21 cellular contexts compared by ENCODE assay signal in the genomic region with DNA sequence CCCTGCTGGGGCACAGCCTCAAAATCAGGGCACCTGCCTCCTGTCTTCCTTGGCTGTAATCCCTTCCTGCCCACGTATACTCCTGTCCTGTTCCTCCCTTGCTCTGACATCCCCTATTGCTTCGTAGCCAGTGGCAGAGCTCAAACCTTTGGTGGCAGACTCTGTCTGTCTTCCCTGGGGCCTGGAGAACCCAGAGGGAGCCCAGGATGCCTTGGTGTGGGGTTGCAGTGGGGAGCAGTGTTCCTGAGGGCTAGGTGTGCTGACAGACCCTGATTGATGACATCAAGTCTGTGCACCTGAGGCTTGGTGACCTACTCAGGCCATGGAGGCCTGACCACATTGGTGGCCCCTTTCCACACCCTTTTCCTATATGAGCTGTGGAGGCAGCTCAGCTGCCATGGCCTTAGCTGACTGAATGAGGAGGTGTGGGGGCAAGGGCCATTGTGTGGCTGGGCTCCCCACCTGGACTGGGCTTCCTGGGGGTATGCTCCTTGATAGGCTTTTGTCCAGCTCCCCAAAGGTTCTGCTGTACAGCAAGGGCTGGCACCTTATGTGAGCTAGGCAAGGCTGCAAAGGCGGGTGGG. TPM values are rescaled to one million over a fixed set of nuclear protein-coding genes. Genes with fewer than 3 reads are reported as not detected.
A peak's percentile ranks its signal among the peaks of the same experiment; 100 is the strongest.
DNase-seq lines count a peak whose midpoint lies in the region; ATAC-seq and TF ChIP-seq lines count a peak whose summit lies in the region.
"Had no signal": no experiment of that assay in that cellular context is flagged by ENCODE, and none has a peak within 500 bp of the region (broad histone marks: within the 10 kb centered on the region; RNA-seq: fewer than 3 reads in every experiment).

No MANE protein-coding gene starts in this region.

- H3K14ac ChIP-seq in neuronal stem cell (ENCODE audit: low read length) = no peak overlapping the region

- DNase-seq in right cardiac atrium (no peak), left cardiac atrium (no peak), neuronal stem cell (ENCODE audit: low spot score) (no peak), upper lobe of right lung (peak; percentile 36), NCI-H2029 (lab: John Stamatoyannopoulos, UW) (no peak), SIG-M5 treated with dmso at 0.1 percent for 504 hours (lab: John Stamatoyannopoulos, UW; ENCODE audit: unreplicated experiment) (no peak)
- DNase-seq: CD4-positive, alpha-beta memory T cell; DMS153; DMS79; GDM1 had no signal

- peak overlapping the region; percentile 32 for H2AK5ac ChIP-seq in neuronal stem cell (ENCODE audit: low read depth, low read length)

- H3K4me3 ChIP-seq in right cardiac atrium (ENCODE audit: low read length) = no peak overlapping the region
- no peak overlapping the region for H3K4me3 ChIP-seq in neuronal stem cell (ENCODE audit: low read length in 2 of 2)
- no peak overlapping the region for H3K4me3 ChIP-seq in upper lobe of right lung
- H3K4me3 ChIP-seq: A549, BLaER1, GM23248, HAP-1 had no signal

- H3K27ac ChIP-seq in right cardiac atrium (ENCODE audit: low read length) (no peak overlapping the region), neuronal stem cell (replicated peaks; ENCODE audit: low read length) (no peak overlapping the region), upper lobe of right lung (no peak overlapping the region)
- H3K27ac ChIP-seq: 22Rv1, A549, BLaER1, GM23248 had no signal

- H3K4me2 ChIP-seq in neuronal stem cell (ENCODE audit: insufficient read depth, low read length, poor library complexity, severe bottlenecking) = no peak overlapping the region
- H3K4me2 ChIP-seq: A549, BLaER1 had no signal

- H2BK12ac ChIP-seq in neuronal stem cell (ENCODE audit: low read length) = no peak overlapping the region

- H3K18ac ChIP-seq in neuronal stem cell (ENCODE audit: low read length) = no peak overlapping the region

- H2AFZ ChIP-seq in neuronal stem cell (ENCODE audit: low read length) = no peak overlapping the region
- H2AFZ ChIP-seq: GM23248 had no signal

- H3K9ac ChIP-seq in neuronal stem cell (ENCODE audit: low read depth, low read length, poor library complexity) = no peak overlapping the region
- H3K9ac ChIP-seq: BLaER1, GM23248 had no signal

- intact Hi-C loops in right cardiac atrium (cut with DNase I) = loop anchor here in 3 of 4 donors (10.0 kb wide), 2 partner anchors 60 to 120 kb away; no protein-coding TSS in a partner anchor
- intact Hi-C loops in left cardiac atrium (cut with DNase I) = loop anchor here in 1 of 2 donors (10.0 kb wide), 1 partner anchor 50 kb away; the partner anchor contains the start of gene MYL7
- intact Hi-C loops in upper lobe of right lung (cut with DNase I) = loop anchor here (5.0 kb wide), 1 partner anchor 122 kb away; no protein-coding TSS in a partner anchor

- H3K4me1 ChIP-seq in right cardiac atrium (ENCODE audit: control insufficient read depth, insufficient read depth, low read length) (no peaks in the 10 kb centered on the region), neuronal stem cell (ENCODE audit: control insufficient read depth in 2 of 2, insufficient read depth in 1 of 2, low read depth in 1 of 2, low read length in 2 of 2) (no peaks in the 10 kb centered on the region), upper lobe of right lung (no peaks in the 10 kb centered on the region)
- H3K4me1 ChIP-seq: A549, HAP-1 had no signal

- no peak overlapping the region for H2BK5ac ChIP-seq in neuronal stem cell (ENCODE audit: low read length)

- no peaks in the 10 kb centered on the region for H3K79me1 ChIP-seq in neuronal stem cell (ENCODE audit: low read depth, low read length)

- no peak overlapping the region for H4K8ac ChIP-seq in neuronal stem cell (ENCODE audit: low read depth, low read length)

- no peaks in the 10 kb centered on the region for H3K36me3 ChIP-seq in neuronal stem cell (replicated peaks in 1 of 2; ENCODE audit: control insufficient read depth in 2 of 2, insufficient read depth in 2 of 2, low read length in 2 of 2)
- H3K36me3 ChIP-seq in upper lobe of right lung = no peaks in the 10 kb centered on the region
- H3K36me3 ChIP-seq: BLaER1, HAP-1 had no signal

- H4K91ac ChIP-seq in neuronal stem cell (ENCODE audit: low read depth, low read length, poor library complexity) = no peak overlapping the region

- peak overlapping the region; percentile 56 for H3K23ac ChIP-seq in neuronal stem cell (ENCODE audit: low read depth, low read length, poor library complexity)

- WGBS in right cardiac atrium = 77% methylated on average over 3 of the region's 3 CpGs
- WGBS in neuronal stem cell (ENCODE audit: extremely low coverage in 2 of 2, insufficient read length in 2 of 2, insufficient replicate concordance in 1 of 2), 2 donors = no CpG with 5 or more reads among the region's 3 CpGs

- H3K4ac ChIP-seq in neuronal stem cell (ENCODE audit: low read length) = no peak overlapping the region

- peak; percentile 27 to 32 for ATAC-seq in right cardiac atrium
- no peak for ATAC-seq in left cardiac atrium
- no peak for ATAC-seq in upper lobe of right lung
- no peak for ATAC-seq in HG03565 (IDR thresholded peaks at IDR 0.05; ENCODE audit: unreplicated experiment)
- ATAC-seq: A549, HepG2 had no signal

- no peak overlapping the region for H2BK120ac ChIP-seq in neuronal stem cell (ENCODE audit: low read depth, low read length)

- H3K27me3 ChIP-seq in right cardiac atrium (ENCODE audit: control insufficient read depth, insufficient read depth) = no peaks in the 10 kb centered on the region
- H3K27me3 ChIP-seq in neuronal stem cell (ENCODE audit: control insufficient read depth in 3 of 3, insufficient read depth in 3 of 3, low read depth in 1 of 3, low read length in 3 of 3) = peaks cover 0 to 5% (median 0%) of the 10 kb centered on the region in 3 experiments
- H3K27me3 ChIP-seq in upper lobe of right lung = no peaks in the 10 kb centered on the region
- H3K27me3 ChIP-seq: BLaER1 had no signal

- no peak for TF ChIP-seq CTCF in upper lobe of right lung (IDR thresholded peaks at IDR 0.05)

- no peaks in the 10 kb centered on the region for H3K9me3 ChIP-seq in right cardiac atrium (ENCODE audit: control insufficient read depth, low read length)
- H3K9me3 ChIP-seq in neuronal stem cell (replicated peaks in 1 of 2; ENCODE audit: control insufficient read depth in 2 of 2, insufficient read depth in 1 of 2, low read depth in 1 of 2, low read length in 2 of 2) = no peaks in the 10 kb centered on the region
- no peaks in the 10 kb centered on the region for H3K9me3 ChIP-seq in upper lobe of right lung
- H3K9me3 ChIP-seq: A549, BLaER1 had no signal

- H2BK15ac ChIP-seq in neuronal stem cell (ENCODE audit: low read length) = no peak overlapping the region

RNA-seq across cellular contexts. Expression of gene GCK, which starts 5.4 kb away (rescaled TPM):
- 10 to 100 TPM in 3 of 4 donors, 1 to 10 TPM in 1; 7.4 to 12.9 (median 11.6) TPM for total RNA-seq in right cardiac atrium
- 17.4 TPM for polyA plus RNA-seq in right cardiac atrium
- 1 to 10 TPM; 3.1 to 5.6 TPM for total RNA-seq in left cardiac atrium
- polyA plus RNA-seq in neuronal stem cell (2013, experiment 1 of 2) = 0.60 TPM
- 0.46 TPM for polyA plus RNA-seq in neuronal stem cell (2013, experiment 2 of 2)
- total RNA-seq in upper lobe of right lung = 0.23 TPM
- total RNA-seq: H4, HepG2 had no signal
- polyA plus RNA-seq: CD14-positive monocyte, HepG2 had no signal

RNA-seq across cellular contexts. Expression of gene YKT6, which starts 6.1 kb away (rescaled TPM):
- total RNA-seq in right cardiac atrium = 10 to 100 TPM; 48.1 to 63.4 (median 52.2) TPM
- 38.8 TPM for polyA plus RNA-seq in right cardiac atrium
- 10 to 100 TPM; 51.5 to 62.1 TPM for total RNA-seq in left cardiac atrium
- 71.1 TPM for polyA plus RNA-seq in neuronal stem cell (2013, experiment 1 of 2)
- 69.2 TPM for polyA plus RNA-seq in neuronal stem cell (2013, experiment 2 of 2)
- total RNA-seq in upper lobe of right lung = 54.7 TPM

RNA-seq across cellular contexts. Expression of gene MYL7, which starts 53.5 kb away (rescaled TPM):
- over 10,000 TPM; 13,263 to 15,323 (median 14,734) TPM for total RNA-seq in right cardiac atrium
- polyA plus RNA-seq in right cardiac atrium = 28,570 TPM
- over 10,000 TPM; 20,486 to 20,690 TPM for total RNA-seq in left cardiac atrium
- polyA plus RNA-seq in neuronal stem cell (2013, experiment 1 of 2) = 0.07 TPM
- not detected for polyA plus RNA-seq in neuronal stem cell (2013, experiment 2 of 2)
- total RNA-seq in upper lobe of right lung = 3.1 TPM
- total RNA-seq: CD4-positive, alpha-beta memory T cell; Daoy; GM23248; H4 had no signal
- polyA plus RNA-seq: A549; AG04450; CD14-positive monocyte; CD4-positive, alpha-beta memory T cell; GM23248; HepG2 had no signal

Comparison
In these comparisons a context has a peak if more than half of its experiments do, and no peak if none do; other contexts are left out.
1. ATAC-seq: peak in right cardiac atrium (2 of 2); none in left cardiac atrium (0 of 2), upper lobe of right lung (single experiment) and HG03565 (single experiment).
2. RNA of gene MYL7, which starts 53.5 kb away (total RNA-seq): 20,486 to 20,690 TPM in left cardiac atrium and 13,263 to 15,323 TPM in right cardiac atrium; 3.1 TPM in upper lobe of right lung (single experiment); every median in the first group is over 1,000 times any median in the second.